ENCODE assay signal across 26 cellular contexts in the genomic region with DNA sequence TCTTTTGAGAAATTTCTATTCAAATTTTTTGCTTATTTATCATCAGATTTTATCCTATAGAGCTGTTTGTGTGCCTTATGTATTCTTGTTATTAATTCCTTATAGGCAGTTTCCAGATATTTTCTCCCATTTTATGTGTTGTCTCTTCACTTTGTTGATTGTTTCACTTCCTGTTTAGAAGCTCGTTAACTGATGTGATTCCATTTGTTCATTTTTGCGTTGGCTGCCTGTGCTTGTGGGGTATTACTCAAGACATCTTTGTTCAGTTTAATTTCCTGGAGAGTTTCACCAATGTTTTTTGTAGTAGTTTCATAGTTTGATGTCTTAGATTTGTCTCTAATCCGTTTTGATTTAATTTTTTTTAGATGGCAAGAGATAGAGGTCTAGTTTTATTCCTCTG.
"Had no signal": no experiment of that assay in that cellular context is flagged by ENCODE, and none has a peak within 500 bp of the region (broad histone marks: within the 10 kb centered on the region; RNA-seq: fewer than 3 reads in every experiment).

No MANE protein-coding gene starts in this region.

- ATAC-seq: activated naive CD8-positive, alpha-beta T cell treated with anti-CD3 and anti-CD28 coated beads, Interleukin-2, amount 50 U/mL, for 24 hours; activated T-cell treated with anti-CD3 and anti-CD28 coated beads, Interleukin-2, amount 50 U/mL, for 4 hours; activated T-helper 17 cell treated with anti-CD3 and anti-CD28 coated beads, Interleukin-2, amount 50 U/mL, for 72 hours; gastroesophageal sphincter; heart left ventricle; left colon; naive thymus-derived CD4-positive, alpha-beta T cell; stimulated activated naive CD8-positive, alpha-beta T cell treated with anti-CD3 and anti-CD28 coated beads, Interleukin-15, Interleukin-2, amounts not matched to agents 100 U/mL and 50 U/mL, for 24 hours; T-helper 17 cell had no signal

- H3K27ac Mint-ChIP-seq: activated CD4-positive, alpha-beta memory T cell treated with anti-CD3 and anti-CD28 coated beads, Interleukin-2, amount 10 ng/mL, durations not matched to agents 7 days and 5 days; activated CD4-positive, alpha-beta T cell treated with anti-CD3 and anti-CD28 coated beads, Interleukin-2, amount 10 ng/mL, durations not matched to agents 7 days and 5 days; activated naive CD8-positive, alpha-beta T cell treated with anti-CD3 and anti-CD28 coated beads, Interleukin-2, amount 50 U/mL, for 24 hours; activated T-helper 17 cell treated with anti-CD3 and anti-CD28 coated beads, Interleukin-2, amount 50 U/mL, for 72 hours; naive thymus-derived CD4-positive, alpha-beta T cell; T-helper 17 cell had no signal

- H3K4me1 Mint-ChIP-seq: activated naive CD8-positive, alpha-beta T cell treated with anti-CD3 and anti-CD28 coated beads, Interleukin-2, amount 50 U/mL, for 24 hours; activated T-helper 17 cell treated with anti-CD3 and anti-CD28 coated beads, Interleukin-2, amount 50 U/mL, for 72 hours; T-helper 17 cell had no signal

- H3K9me3 Mint-ChIP-seq: central memory CD8-positive, alpha-beta T cell had no signal

- H3K27me3 Mint-ChIP-seq: activated CD4-positive, alpha-beta memory T cell treated with anti-CD3 and anti-CD28 coated beads, Interleukin-2, amount 10 ng/mL, durations not matched to agents 7 days and 5 days; activated CD4-positive, alpha-beta T cell treated with anti-CD3 and anti-CD28 coated beads, Interleukin-2, amount 10 ng/mL, durations not matched to agents 7 days and 5 days; activated naive CD8-positive, alpha-beta T cell treated with anti-CD3 and anti-CD28 coated beads, Interleukin-2, amount 50 U/mL, for 24 hours; activated T-helper 17 cell treated with anti-CD3 and anti-CD28 coated beads, Interleukin-2, amount 50 U/mL, for 72 hours; central memory CD8-positive, alpha-beta T cell; naive thymus-derived CD4-positive, alpha-beta T cell; T-helper 17 cell had no signal

- DNase-seq: activated CD4-positive, alpha-beta memory T cell treated with anti-CD3 and anti-CD28 coated beads, Interleukin-2, amount 10 ng/mL, durations not matched to agents 7 days and 5 days; activated CD4-positive, alpha-beta T cell treated with anti-CD3 and anti-CD28 coated beads for 1 hour; activated CD4-positive, alpha-beta T cell treated with anti-CD3 and anti-CD28 coated beads, Interleukin-2, amount 10 ng/mL, durations not matched to agents 7 days and 5 days; activated gamma-delta T cell treated with Interleukin-2 at 50 U/mL for 16 hours; activated naive CD4-positive, alpha-beta T cell treated with anti-CD3 and anti-CD28 coated beads, Interleukin-2, amount 50 U/mL, for 16 hours; activated naive CD8-positive, alpha-beta T cell treated with anti-CD3 and anti-CD28 coated beads, Interleukin-2, amount 50 U/mL, for 24 hours; activated T-cell treated with anti-CD3 and anti-CD28 coated beads, Interleukin-2, amount 50 U/mL, for 4 hours; effector CD8-positive, alpha-beta T cell; erythroblast; heart left ventricle; hypothalamus; immature natural killer cell; kidney; left colon; mammary epithelial cell; naive thymus-derived CD4-positive, alpha-beta T cell; spleen; stimulated activated CD4-positive, alpha-beta T cell treated with anti-CD3 and anti-CD28 coated beads, Interleukin-2, amount 100 ng/mL, for 48 hours; stimulated activated naive CD8-positive, alpha-beta T cell treated with anti-CD3 and anti-CD28 coated beads, Interleukin-15, Interleukin-2, amounts not matched to agents 100 U/mL and 50 U/mL, for 24 hours; T-helper 17 cell; T1000; testis; transverse colon had no signal

- H3K4me3 Mint-ChIP-seq: activated CD4-positive, alpha-beta memory T cell treated with anti-CD3 and anti-CD28 coated beads, Interleukin-2, amount 10 ng/mL, durations not matched to agents 7 days and 5 days; activated CD4-positive, alpha-beta T cell treated with anti-CD3 and anti-CD28 coated beads, Interleukin-2, amount 10 ng/mL, durations not matched to agents 7 days and 5 days; activated naive CD8-positive, alpha-beta T cell treated with anti-CD3 and anti-CD28 coated beads, Interleukin-2, amount 50 U/mL, for 24 hours; activated T-cell treated with anti-CD3 and anti-CD28 coated beads, Interleukin-2, amount 50 U/mL, for 4 hours; activated T-helper 17 cell treated with anti-CD3 and anti-CD28 coated beads, Interleukin-2, amount 50 U/mL, for 72 hours; central memory CD8-positive, alpha-beta T cell; T-helper 17 cell had no signal
